ENCODE assay signal across 1 cellular context in genomic region chr12:3127832-3128231, GRCh38.
A peak's percentile ranks its signal among the peaks of the same experiment; 100 is the strongest.
TF ChIP-seq lines count a peak whose summit lies in the region.

No MANE protein-coding gene starts in this region.

TF ChIP-seq in K562, 482 proteins besides CTCF, POLR2A, EP300 and RAD21 (continued from another document):
- no peak for TF ChIP-seq ZNF609 (CRISPR knock-in tag; IDR thresholded peaks at IDR 0.05; ENCODE audit: borderline replicate concordance)
- TF ChIP-seq FOXO4 (CRISPR knock-in tag; IDR thresholded peaks at IDR 0.05), result no peak
- TF ChIP-seq ZNF165 (CRISPR knock-in tag; IDR thresholded peaks at IDR 0.05; ENCODE audit: borderline replicate concordance), result no peak
- TF ChIP-seq ZNF668 (CRISPR knock-in tag; IDR thresholded peaks at IDR 0.05), result no peak
- no peak for TF ChIP-seq HMGXB4 (CRISPR knock-in tag; IDR thresholded peaks at IDR 0.05)
- 0 out of 2 replicates have a peak, but pooled peaks have one; percentile 12 for TF ChIP-seq ZNF121 (CRISPR knock-in tag; conservative IDR thresholded peaks at IDR 0.05)
- no peak for TF ChIP-seq HMBOX1 (IDR thresholded peaks at IDR 0.05)
- TF ChIP-seq CREB1 (IDR thresholded peaks at IDR 0.05), result peak; percentile 43
- no peak for TF ChIP-seq CREB1 (CRISPR knock-in tag; IDR thresholded peaks at IDR 0.05)
- no peak for TF ChIP-seq KAT7 (CRISPR knock-in tag; IDR thresholded peaks at IDR 0.05; ENCODE audit: borderline replicate concordance)
- TF ChIP-seq ZNF778 (CRISPR knock-in tag; IDR thresholded peaks at IDR 0.05), result no peak
- no peak for TF ChIP-seq ZC3H8 (IDR thresholded peaks at IDR 0.05)
- TF ChIP-seq ZNF12 (CRISPR knock-in tag; IDR thresholded peaks at IDR 0.05), result no peak
